In genomic region chr13:48154671-48155070, GRCh38 we compare ENCODE assay signal across 14 cellular contexts. TPM values are rescaled to one million over a fixed set of nuclear protein-coding genes. Genes with fewer than 3 reads are reported as not detected.
A peak's percentile ranks its signal among the peaks of the same experiment; 100 is the strongest.
DNase-seq lines count a peak whose midpoint lies in the region; ATAC-seq and TF ChIP-seq lines count a peak whose summit lies in the region.
"Had no signal": no experiment of that assay in that cellular context is flagged by ENCODE, and none has a peak within 500 bp of the region (broad histone marks: within the 10 kb centered on the region; RNA-seq: fewer than 3 reads in every experiment).

No MANE protein-coding gene starts in this region.

- POLR2A ChIA-PET in MCF 10A (lab: Yijun Ruan, JAX) = interaction anchor here (0.6 to 5.9 kb wide), 6 partner anchors 13 to 82 kb away, joined by 3 to 54 read pairs (median 8); partner anchors contain the start of gene ITM2B
- POLR2A ChIA-PET in activated CD4-positive, alpha-beta memory T cell treated with anti-CD3 and anti-CD28 coated beads, Interleukin-2, amount 10 ng/mL, durations not matched to agents 7 days and 5 days (lab: Charles Lee) = interaction anchor here (1.8 kb wide), 1 partner anchor 66 kb away, joined by 11 read pairs; no protein-coding TSS in a partner anchor

- H3K4me3 Mint-ChIP-seq in MCF 10A (ENCODE audit: unreplicated experiment) = no peak overlapping the region
- H3K4me3 Mint-ChIP-seq in activated CD4-positive, alpha-beta memory T cell treated with anti-CD3 and anti-CD28 coated beads, Interleukin-2, amount 10 ng/mL, durations not matched to agents 7 days and 5 days = no peak overlapping the region

- H3K4me1 Mint-ChIP-seq in MCF 10A (ENCODE audit: insufficient read depth, unreplicated experiment) = peaks cover 31% of the 10 kb centered on the region
- H3K4me1 Mint-ChIP-seq in activated CD4-positive, alpha-beta memory T cell treated with anti-CD3 and anti-CD28 coated beads, Interleukin-2, amount 10 ng/mL, durations not matched to agents 7 days and 5 days = peaks cover 53% of the 10 kb centered on the region

- WGBS in suprapubic skin = 93% methylated on average over 6 of the region's 6 CpGs

- no peak for DNase-seq in MCF 10A (ENCODE audit: unreplicated experiment)
- DNase-seq in breast epithelium (ENCODE audit: low spot score in 2 of 2) = no peak
- no peak for DNase-seq in activated CD4-positive, alpha-beta memory T cell treated with anti-CD3 and anti-CD28 coated beads, Interleukin-2, amount 10 ng/mL, durations not matched to agents 7 days and 5 days
- no peak for DNase-seq in left lung
- DNase-seq in suprapubic skin (ENCODE audit: low spot score in 2 of 2) = no peak
- DNase-seq in left lobe of liver (ENCODE audit: low spot score) = no peak
- DNase-seq: activated CD8-positive, alpha-beta memory T cell treated with anti-CD3 and anti-CD28 coated beads for 24 hours; adrenal gland; DMS79; NCI-H526 treated with DMSO at 0.1 percent for 48 hours had no signal

- no TSS peak for BruUV-seq in MCF 10A (replicated peaks; lab: Mats Ljungman, UMichigan)

- H3K9me3 Mint-ChIP-seq in MCF 10A (ENCODE audit: unreplicated experiment) = no peaks in the 10 kb centered on the region
- no peaks in the 10 kb centered on the region for H3K9me3 Mint-ChIP-seq in activated CD4-positive, alpha-beta memory T cell treated with anti-CD3 and anti-CD28 coated beads, Interleukin-2, amount 10 ng/mL, durations not matched to agents 7 days and 5 days

- H3K27ac ChIP-seq in breast epithelium (no peak overlapping the region), left lung (peak overlapping the region; percentile 1 to 89), suprapubic skin (peak overlapping the region; percentile 92)
- H3K27ac ChIP-seq: adrenal gland, KMS-11 had no signal

- H3K27me3 Mint-ChIP-seq in MCF 10A (ENCODE audit: insufficient read depth, unreplicated experiment) = no peaks in the 10 kb centered on the region
- no peaks in the 10 kb centered on the region for H3K27me3 Mint-ChIP-seq in activated CD4-positive, alpha-beta memory T cell treated with anti-CD3 and anti-CD28 coated beads, Interleukin-2, amount 10 ng/mL, durations not matched to agents 7 days and 5 days

- H3K4me1 ChIP-seq in breast epithelium (no peaks in the 10 kb centered on the region), left lung (peaks cover 13 to 58% of the 10 kb centered on the region in 2 donors), suprapubic skin (peaks cover 67% of the 10 kb centered on the region)
- H3K4me1 ChIP-seq: adrenal gland had no signal

- no peak for ATAC-seq in left lung
- no peak for ATAC-seq in HG02623 (IDR thresholded peaks at IDR 0.05; ENCODE audit: unreplicated experiment)
- ATAC-seq in HG03097 (IDR thresholded peaks at IDR 0.05; ENCODE audit: low FRiP score, unreplicated experiment) = no peak
- no peak for ATAC-seq in left lobe of liver

- H3K9me3 ChIP-seq in breast epithelium = no peaks in the 10 kb centered on the region
- no peaks in the 10 kb centered on the region for H3K9me3 ChIP-seq in left lung
- no peaks in the 10 kb centered on the region for H3K9me3 ChIP-seq in suprapubic skin
- H3K9me3 ChIP-seq: adrenal gland, tibial nerve had no signal

- CTCF ChIA-PET in MCF 10A (lab: Yijun Ruan, JAX) = interaction anchor here (0.6 to 1.1 kb wide), 3 partner anchors 27 to 152 kb away, joined by 3 read pairs; no protein-coding TSS in a partner anchor
- CTCF ChIA-PET in activated CD4-positive, alpha-beta memory T cell treated with anti-CD3 and anti-CD28 coated beads, Interleukin-2, amount 10 ng/mL, durations not matched to agents 7 days and 5 days (lab: Charles Lee) = interaction anchor here (1.5 to 1.6 kb wide), 2 partner anchors 84 to 425 kb away, joined by 4 to 6 read pairs; no protein-coding TSS in a partner anchor

- no peaks in the 10 kb centered on the region for H3K27me3 ChIP-seq in breast epithelium
- no peaks in the 10 kb centered on the region for H3K27me3 ChIP-seq in left lung
- no peaks in the 10 kb centered on the region for H3K27me3 ChIP-seq in suprapubic skin
- H3K27me3 ChIP-seq: adrenal gland, tibial nerve had no signal

- TF ChIP-seq POLR2A in breast epithelium (IDR thresholded peaks at IDR 0.05) = no peak
- no peak for TF ChIP-seq POLR2A in suprapubic skin (IDR thresholded peaks at IDR 0.05)

- H3K36me3 ChIP-seq in breast epithelium (no peaks in the 10 kb centered on the region), left lung (no peaks in the 10 kb centered on the region), suprapubic skin (no peaks in the 10 kb centered on the region)
- H3K36me3 ChIP-seq: adrenal gland, tibial nerve had no signal

- peak overlapping the region; percentile 78 for H3K27ac Mint-ChIP-seq in MCF 10A (ENCODE audit: low read depth, unreplicated experiment)
- peak overlapping the region; percentile 55 for H3K27ac Mint-ChIP-seq in activated CD4-positive, alpha-beta memory T cell treated with anti-CD3 and anti-CD28 coated beads, Interleukin-2, amount 10 ng/mL, durations not matched to agents 7 days and 5 days

- peaks cover 7% of the 10 kb centered on the region for H3K36me3 Mint-ChIP-seq in MCF 10A (ENCODE audit: insufficient read depth, unreplicated experiment)
- peaks cover 6% of the 10 kb centered on the region for H3K36me3 Mint-ChIP-seq in activated CD4-positive, alpha-beta memory T cell treated with anti-CD3 and anti-CD28 coated beads, Interleukin-2, amount 10 ng/mL, durations not matched to agents 7 days and 5 days (ENCODE audit: low read depth)

- TF ChIP-seq CTCF in MCF 10A (IDR thresholded peaks at IDR 0.05; ENCODE audit: unreplicated experiment) = no peak
- no peak for TF ChIP-seq CTCF in breast epithelium (IDR thresholded peaks at IDR 0.05)
- TF ChIP-seq CTCF in left lung (IDR thresholded peaks at IDR 0.05) = no peak
- no peak for TF ChIP-seq CTCF in suprapubic skin (IDR thresholded peaks at IDR 0.05)

- H3K4me3 ChIP-seq in breast epithelium (no peak overlapping the region), left lung (no peak overlapping the region), suprapubic skin (no peak overlapping the region)
- H3K4me3 ChIP-seq: adrenal gland, tibial nerve had no signal

- intact Hi-C loops in MCF 10A (cut with micrococcal nuclease) (loop anchor here (5.0 kb wide), 1 partner anchor 58 kb away; no protein-coding TSS in a partner anchor), breast epithelium (cut with DNase I; ENCODE audit: low total_unique reads) (no loop called here), left lung (cut with DNase I) (no loop called here)

- no peak for TF ChIP-seq EP300 in suprapubic skin (IDR thresholded peaks at IDR 0.05)

RNA-seq across cellular contexts. Expression of gene MED4, which starts 59.8 kb away (rescaled TPM):
- total RNA-seq in MCF 10A (2022) = 45.2 and 56.5 TPM in 2 replicates
- 10 to 100 TPM; 39.0 to 45.1 (median 39.8) TPM for total RNA-seq in breast epithelium
- total RNA-seq in activated CD4-positive, alpha-beta memory T cell treated with anti-CD3 and anti-CD28 coated beads, Interleukin-2, amount 10 ng/mL, durations not matched to agents 7 days and 5 days = 10 to 100 TPM; 55.2 to 61.1 TPM
- total RNA-seq in left lung = 10 to 100 TPM; 41.1 to 45.2 TPM
- total RNA-seq in suprapubic skin = 10 to 100 TPM; 34.7 to 46.3 (median 40.6) TPM
- 14.7 TPM for total RNA-seq in left lobe of liver

Comparison
In these comparisons a context has a peak if more than half of its experiments do, and no peak if none do; other contexts are left out.
1. H3K27ac ChIP-seq: peak in left lung (2 of 2) and suprapubic skin (single experiment); none in breast epithelium (0 of 2).